Comparison of ENCODE assay signal across 1 cellular context in genomic region chr15:66879968-66880367, GRCh38.
TF ChIP-seq lines count a peak whose summit lies in the region.

No MANE protein-coding gene starts in this region.

TF ChIP-seq in H1, 55 proteins besides CTCF, POLR2A, EP300 and RAD21 (continued from another document):
- TF ChIP-seq FOSL1 (IDR thresholded peaks at IDR 0.05; ENCODE audit: insufficient read depth, low read depth, low read length) = no peak
- no peak for TF ChIP-seq E2F6 (IDR thresholded peaks at IDR 0.05)
- no peak for TF ChIP-seq SRF (IDR thresholded peaks at IDR 0.05; ENCODE audit: low read depth, low read length)
- no peak for TF ChIP-seq JUN (IDR thresholded peaks at IDR 0.05; ENCODE audit: low read depth, low read length)
- TF ChIP-seq TCF12 (IDR thresholded peaks at IDR 0.05; ENCODE audit: low read depth, low read length) = no peak
- TF ChIP-seq HDAC6 (IDR thresholded peaks at IDR 0.05; ENCODE audit: low read depth, low read length) = no peak
- TF ChIP-seq BCL11A (IDR thresholded peaks at IDR 0.05; ENCODE audit: low read depth in 2 of 2, low read length in 2 of 2) = no peak
- TF ChIP-seq POU5F1 (IDR thresholded peaks at IDR 0.05; ENCODE audit: low read depth, low read length) = no peak
- TF ChIP-seq SUZ12 (IDR thresholded peaks at IDR 0.05; ENCODE audit: low read length) = no peak
- no peak for TF ChIP-seq NANOG (IDR thresholded peaks at IDR 0.05; ENCODE audit: insufficient read depth, low read depth, low read length, poor library complexity, severe bottlenecking)
- TF ChIP-seq NRF1 (IDR thresholded peaks at IDR 0.05; ENCODE audit: low read depth, low read length) = no peak
TF ChIP-seq in H1: peak in this region for 0.
